ENCODE assay signal across 1 cellular context in genomic region chr1:11012260-11013159, GRCh38.
A peak's percentile ranks its signal among the peaks of the same experiment; 100 is the strongest.
TF ChIP-seq lines count a peak whose summit lies in the region.

Gene TARDBP, plus strand, starts transcription at chr1:11012654. Its CDS starts 1,074 bp downstream, at chr1:11013728.

TF ChIP-seq in K562, 482 proteins besides CTCF, POLR2A, EP300 and RAD21 (continued from another document and continues in another):
- TF ChIP-seq, protein P1, sequence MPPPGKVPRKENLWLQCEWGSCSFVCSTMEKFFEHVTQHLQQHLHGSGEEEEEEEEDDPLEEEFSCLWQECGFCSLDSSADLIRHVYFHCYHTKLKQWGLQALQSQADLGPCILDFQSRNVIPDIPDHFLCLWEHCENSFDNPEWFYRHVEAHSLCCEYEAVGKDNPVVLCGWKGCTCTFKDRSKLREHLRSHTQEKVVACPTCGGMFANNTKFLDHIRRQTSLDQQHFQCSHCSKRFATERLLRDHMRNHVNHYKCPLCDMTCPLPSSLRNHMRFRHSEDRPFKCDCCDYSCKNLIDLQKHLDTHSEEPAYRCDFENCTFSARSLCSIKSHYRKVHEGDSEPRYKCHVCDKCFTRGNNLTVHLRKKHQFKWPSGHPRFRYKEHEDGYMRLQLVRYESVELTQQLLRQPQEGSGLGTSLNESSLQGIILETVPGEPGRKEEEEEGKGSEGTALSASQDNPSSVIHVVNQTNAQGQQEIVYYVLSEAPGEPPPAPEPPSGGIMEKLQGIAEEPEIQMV (tag; conservative IDR thresholded peaks at IDR 0.05; ENCODE audit: low read depth), result no peak
- TF ChIP-seq VEZF1 (CRISPR knock-in tag; IDR thresholded peaks at IDR 0.05) (peak; percentile 94), DNMT1 (IDR thresholded peaks at IDR 0.05) (no peak), ZNF24 (IDR thresholded peaks at IDR 0.05) (no peak), CEBPB (tag; IDR thresholded peaks at IDR 0.05) (no peak), RBM25 (IDR thresholded peaks at IDR 0.05; ENCODE audit: low read depth, low read length, severe bottlenecking) (peak; percentile 13), HNRNPK (IDR thresholded peaks at IDR 0.05; ENCODE audit: low read depth, low read length, poor library complexity, severe bottlenecking) (no peak), MXI1 (IDR thresholded peaks at IDR 0.05; ENCODE audit: low read depth, low read length) (peak; percentile 38; the same call in 1 of the 2 replicates), ZNF589 (CRISPR knock-in tag; IDR thresholded peaks at IDR 0.05; ENCODE audit: low read depth) (no peak), CHD4 (IDR thresholded peaks at IDR 0.05; ENCODE audit: insufficient read depth, insufficient replicate concordance, low read depth, low read length, poor library complexity, severe bottlenecking) (no peak), TAF9B (IDR thresholded peaks at IDR 0.05; ENCODE audit: partially characterized antibody) (peak; percentile 95), HNRNPLL (IDR thresholded peaks at IDR 0.05; ENCODE audit: low read depth, low read length, poor library complexity, severe bottlenecking) (peak; percentile 65), ZNF184 (CRISPR knock-in tag; IDR thresholded peaks at IDR 0.05) (no peak), NFATC3 (IDR thresholded peaks at IDR 0.05) (peak; percentile 28; the same call in 1 of the 2 replicates), POLR2G (IDR thresholded peaks at IDR 0.05; ENCODE audit: low read depth, low read length) (peak; percentile 98), ZNF41 (CRISPR knock-in tag; conservative IDR thresholded peaks at IDR 0.05) (no peak), ZNF586 (CRISPR knock-in tag; conservative IDR thresholded peaks at IDR 0.05) (no peak), ZNF280B (CRISPR knock-in tag; IDR thresholded peaks at IDR 0.05) (no peak), PTRF (tag; IDR thresholded peaks at IDR 0.05) (no peak), CC2D1A (IDR thresholded peaks at IDR 0.05) (peak; percentile 74; the same call in 1 of the 2 replicates), HMG20B (CRISPR knock-in tag; IDR thresholded peaks at IDR 0.05) (no peak), BCL6 (CRISPR knock-in tag; IDR thresholded peaks at IDR 0.05) (no peak), SREBF2 (CRISPR knock-in tag; IDR thresholded peaks at IDR 0.05) (no peak), AFF1 (IDR thresholded peaks at IDR 0.05; ENCODE audit: low read depth in 1 of 2, partially characterized antibody in 2 of 2) (no peak), PHB2 (IDR thresholded peaks at IDR 0.05; ENCODE audit: low read depth) (peak; percentile 50; the same call in 1 of the 2 replicates), U2AF1 (optimal IDR thresholded peaks at IDR 0.05; ENCODE audit: low read depth, low read length) (peak; percentile 72), SMARCC2 (IDR thresholded peaks at IDR 0.05; ENCODE audit: low read depth) (no peak), SAFB2 (IDR thresholded peaks at IDR 0.05; ENCODE audit: borderline replicate concordance, low read depth, low read length, severe bottlenecking) (no peak), SRSF3 (IDR thresholded peaks at IDR 0.05; ENCODE audit: insufficient read depth, low read length) (no peak), ETS2 (tag; IDR thresholded peaks at IDR 0.05; ENCODE audit: borderline replicate concordance, poor library complexity, severe bottlenecking) (no peak), NFIC (IDR thresholded peaks at IDR 0.05) (peak; percentile 56), USF2 (CRISPR knock-in tag; IDR thresholded peaks at IDR 0.05) (no peak), TCF3 (CRISPR knock-in tag; IDR thresholded peaks at IDR 0.05) (0 out of 2 replicates have a peak, but pooled peaks have one; percentile 2)
- TF ChIP-seq, protein P2, sequence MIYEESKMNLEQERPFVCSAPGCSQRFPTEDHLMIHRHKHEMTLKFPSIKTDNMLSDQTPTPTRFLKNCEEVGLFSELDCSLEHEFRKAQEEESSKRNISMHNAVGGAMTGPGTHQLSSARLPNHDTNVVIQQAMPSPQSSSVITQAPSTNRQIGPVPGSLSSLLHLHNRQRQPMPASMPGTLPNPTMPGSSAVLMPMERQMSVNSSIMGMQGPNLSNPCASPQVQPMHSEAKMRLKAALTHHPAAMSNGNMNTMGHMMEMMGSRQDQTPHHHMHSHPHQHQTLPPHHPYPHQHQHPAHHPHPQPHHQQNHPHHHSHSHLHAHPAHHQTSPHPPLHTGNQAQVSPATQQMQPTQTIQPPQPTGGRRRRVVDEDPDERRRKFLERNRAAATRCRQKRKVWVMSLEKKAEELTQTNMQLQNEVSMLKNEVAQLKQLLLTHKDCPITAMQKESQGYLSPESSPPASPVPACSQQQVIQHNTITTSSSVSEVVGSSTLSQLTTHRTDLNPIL (CRISPR knock-in tag; IDR thresholded peaks at IDR 0.05), result no peak
- TF ChIP-seq, protein P3, sequence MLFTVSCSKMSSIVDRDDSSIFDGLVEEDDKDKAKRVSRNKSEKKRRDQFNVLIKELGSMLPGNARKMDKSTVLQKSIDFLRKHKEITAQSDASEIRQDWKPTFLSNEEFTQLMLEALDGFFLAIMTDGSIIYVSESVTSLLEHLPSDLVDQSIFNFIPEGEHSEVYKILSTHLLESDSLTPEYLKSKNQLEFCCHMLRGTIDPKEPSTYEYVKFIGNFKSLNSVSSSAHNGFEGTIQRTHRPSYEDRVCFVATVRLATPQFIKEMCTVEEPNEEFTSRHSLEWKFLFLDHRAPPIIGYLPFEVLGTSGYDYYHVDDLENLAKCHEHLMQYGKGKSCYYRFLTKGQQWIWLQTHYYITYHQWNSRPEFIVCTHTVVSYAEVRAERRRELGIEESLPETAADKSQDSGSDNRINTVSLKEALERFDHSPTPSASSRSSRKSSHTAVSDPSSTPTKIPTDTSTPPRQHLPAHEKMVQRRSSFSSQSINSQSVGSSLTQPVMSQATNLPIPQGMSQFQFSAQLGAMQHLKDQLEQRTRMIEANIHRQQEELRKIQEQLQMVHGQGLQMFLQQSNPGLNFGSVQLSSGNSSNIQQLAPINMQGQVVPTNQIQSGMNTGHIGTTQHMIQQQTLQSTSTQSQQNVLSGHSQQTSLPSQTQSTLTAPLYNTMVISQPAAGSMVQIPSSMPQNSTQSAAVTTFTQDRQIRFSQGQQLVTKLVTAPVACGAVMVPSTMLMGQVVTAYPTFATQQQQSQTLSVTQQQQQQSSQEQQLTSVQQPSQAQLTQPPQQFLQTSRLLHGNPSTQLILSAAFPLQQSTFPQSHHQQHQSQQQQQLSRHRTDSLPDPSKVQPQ (CRISPR knock-in tag; IDR thresholded peaks at IDR 0.05; ENCODE audit: borderline replicate concordance), result no peak
- TF ChIP-seq, protein P4, sequence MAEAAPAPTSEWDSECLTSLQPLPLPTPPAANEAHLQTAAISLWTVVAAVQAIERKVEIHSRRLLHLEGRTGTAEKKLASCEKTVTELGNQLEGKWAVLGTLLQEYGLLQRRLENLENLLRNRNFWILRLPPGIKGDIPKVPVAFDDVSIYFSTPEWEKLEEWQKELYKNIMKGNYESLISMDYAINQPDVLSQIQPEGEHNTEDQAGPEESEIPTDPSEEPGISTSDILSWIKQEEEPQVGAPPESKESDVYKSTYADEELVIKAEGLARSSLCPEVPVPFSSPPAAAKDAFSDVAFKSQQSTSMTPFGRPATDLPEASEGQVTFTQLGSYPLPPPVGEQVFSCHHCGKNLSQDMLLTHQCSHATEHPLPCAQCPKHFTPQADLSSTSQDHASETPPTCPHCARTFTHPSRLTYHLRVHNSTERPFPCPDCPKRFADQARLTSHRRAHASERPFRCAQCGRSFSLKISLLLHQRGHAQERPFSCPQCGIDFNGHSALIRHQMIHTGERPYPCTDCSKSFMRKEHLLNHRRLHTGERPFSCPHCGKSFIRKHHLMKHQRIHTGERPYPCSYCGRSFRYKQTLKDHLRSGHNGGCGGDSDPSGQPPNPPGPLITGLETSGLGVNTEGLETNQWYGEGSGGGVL (CRISPR knock-in tag; IDR thresholded peaks at IDR 0.05), result no peak
- TF ChIP-seq, protein P5, sequence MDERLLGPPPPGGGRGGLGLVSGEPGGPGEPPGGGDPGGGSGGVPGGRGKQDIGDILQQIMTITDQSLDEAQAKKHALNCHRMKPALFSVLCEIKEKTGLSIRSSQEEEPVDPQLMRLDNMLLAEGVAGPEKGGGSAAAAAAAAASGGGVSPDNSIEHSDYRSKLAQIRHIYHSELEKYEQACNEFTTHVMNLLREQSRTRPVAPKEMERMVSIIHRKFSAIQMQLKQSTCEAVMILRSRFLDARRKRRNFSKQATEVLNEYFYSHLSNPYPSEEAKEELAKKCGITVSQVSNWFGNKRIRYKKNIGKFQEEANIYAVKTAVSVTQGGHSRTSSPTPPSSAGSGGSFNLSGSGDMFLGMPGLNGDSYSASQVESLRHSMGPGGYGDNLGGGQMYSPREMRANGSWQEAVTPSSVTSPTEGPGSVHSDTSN (CRISPR knock-in tag; IDR thresholded peaks at IDR 0.05; ENCODE audit: low read depth), result no peak; the same call in 1 of the 2 replicates
- TF ChIP-seq, protein P5 (tag; conservative IDR thresholded peaks at IDR 0.05; ENCODE audit: low read depth), result no peak
- TF ChIP-seq, protein P6, sequence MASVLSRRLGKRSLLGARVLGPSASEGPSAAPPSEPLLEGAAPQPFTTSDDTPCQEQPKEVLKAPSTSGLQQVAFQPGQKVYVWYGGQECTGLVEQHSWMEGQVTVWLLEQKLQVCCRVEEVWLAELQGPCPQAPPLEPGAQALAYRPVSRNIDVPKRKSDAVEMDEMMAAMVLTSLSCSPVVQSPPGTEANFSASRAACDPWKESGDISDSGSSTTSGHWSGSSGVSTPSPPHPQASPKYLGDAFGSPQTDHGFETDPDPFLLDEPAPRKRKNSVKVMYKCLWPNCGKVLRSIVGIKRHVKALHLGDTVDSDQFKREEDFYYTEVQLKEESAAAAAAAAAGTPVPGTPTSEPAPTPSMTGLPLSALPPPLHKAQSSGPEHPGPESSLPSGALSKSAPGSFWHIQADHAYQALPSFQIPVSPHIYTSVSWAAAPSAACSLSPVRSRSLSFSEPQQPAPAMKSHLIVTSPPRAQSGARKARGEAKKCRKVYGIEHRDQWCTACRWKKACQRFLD (CRISPR knock-in tag; IDR thresholded peaks at IDR 0.05), result peak; percentile 53
- TF ChIP-seq, protein P7, sequence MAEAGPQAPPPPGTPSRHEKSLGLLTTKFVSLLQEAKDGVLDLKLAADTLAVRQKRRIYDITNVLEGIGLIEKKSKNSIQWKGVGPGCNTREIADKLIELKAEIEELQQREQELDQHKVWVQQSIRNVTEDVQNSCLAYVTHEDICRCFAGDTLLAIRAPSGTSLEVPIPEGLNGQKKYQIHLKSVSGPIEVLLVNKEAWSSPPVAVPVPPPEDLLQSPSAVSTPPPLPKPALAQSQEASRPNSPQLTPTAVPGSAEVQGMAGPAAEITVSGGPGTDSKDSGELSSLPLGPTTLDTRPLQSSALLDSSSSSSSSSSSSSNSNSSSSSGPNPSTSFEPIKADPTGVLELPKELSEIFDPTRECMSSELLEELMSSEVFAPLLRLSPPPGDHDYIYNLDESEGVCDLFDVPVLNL (CRISPR knock-in tag; IDR thresholded peaks at IDR 0.05; ENCODE audit: low read depth), result peak; percentile 82
